Comparison of ENCODE assay signal across 17 cellular contexts in the genomic region with DNA sequence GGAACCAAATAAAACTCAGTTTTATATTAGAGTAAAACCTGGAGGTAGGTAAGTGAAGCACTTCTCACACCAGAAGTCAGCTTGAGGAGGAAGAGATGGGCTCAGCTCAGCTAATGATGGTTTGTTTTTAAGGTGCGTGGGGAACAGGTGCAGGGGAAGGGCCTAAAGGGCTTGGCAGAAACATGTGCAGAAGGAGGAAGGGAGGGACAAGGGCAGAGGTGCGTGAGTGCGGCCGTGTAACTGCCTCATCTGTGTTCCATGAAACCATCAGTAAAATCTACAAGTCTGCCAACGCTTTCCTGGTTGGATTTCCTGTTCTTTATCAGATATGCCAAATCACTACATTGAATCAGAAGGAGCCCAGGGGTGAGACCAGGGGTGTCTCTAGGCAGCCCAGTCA. TPM values are rescaled to one million over a fixed set of nuclear protein-coding genes. Genes with fewer than 3 reads are reported as not detected.
DNase-seq lines count a peak whose midpoint lies in the region; ATAC-seq and TF ChIP-seq lines count a peak whose summit lies in the region.
"Had no signal": no experiment of that assay in that cellular context is flagged by ENCODE, and none has a peak within 500 bp of the region (broad histone marks: within the 10 kb centered on the region; RNA-seq: fewer than 3 reads in every experiment).

No MANE protein-coding gene starts in this region.

- H3K4me1 ChIP-seq in osteoblast (ENCODE audit: insufficient read depth, low read length): peaks cover 25% of the 10 kb centered on the region

- no peak overlapping the region for H3K4me3 ChIP-seq in osteoblast (ENCODE audit: insufficient read depth, low read length)
- H3K4me3 ChIP-seq: cardiac muscle cell had no signal

- CTCF ChIA-PET in activated CD4-positive, alpha-beta T cell treated with anti-CD3 and anti-CD28 coated beads for 36 hours (lab: Charles Lee): interaction anchor here (2.0 kb wide), 1 partner anchor 14 kb away, joined by 4 read pairs; no protein-coding TSS in a partner anchor
- CTCF ChIA-PET in T-cell (lab: Charles Lee): interaction anchor here in 1 of 2 donors (1.1 to 1.6 kb wide), 3 partner anchors 25 to 379 kb away, joined by 3 to 7 read pairs (median 3); no protein-coding TSS in a partner anchor

- ATAC-seq in activated CD4-positive, alpha-beta T cell treated with anti-CD3 and anti-CD28 coated beads for 36 hours: peak; percentile 9
- ATAC-seq in T-cell (replicated peaks in 1 of 4): peak in 3 of 4 experiments; percentile 8 to 40 (median 25)
- no peak for ATAC-seq in effector memory CD8-positive, alpha-beta T cell (replicated peaks)
- ATAC-seq in stimulated activated effector memory CD8-positive, alpha-beta T cell treated with anti-CD3 and anti-CD28 coated beads, Interleukin-12 subunit alpha, Interleukin-12 subunit beta, amount 100 ng/mL, for 72 hours: peak; percentile 4
- no peak for ATAC-seq in GM18520 (IDR thresholded peaks at IDR 0.05; ENCODE audit: unreplicated experiment)
- ATAC-seq: left lobe of liver had no signal

- peak; percentile 31 for DNase-seq in activated CD4-positive, alpha-beta T cell treated with anti-CD3 and anti-CD28 coated beads for 36 hours
- no peak for DNase-seq in activated CD4-positive, alpha-beta T cell treated with anti-CD3 and anti-CD28 coated beads, Interleukin-2, amount 50 U/mL, for 4 hours
- no peak for DNase-seq in T-cell
- DNase-seq in effector memory CD8-positive, alpha-beta T cell: no peak
- no peak for DNase-seq in stimulated activated effector memory CD8-positive, alpha-beta T cell treated with anti-CD3 and anti-CD28 coated beads, Interleukin-12 subunit alpha, Interleukin-12 subunit beta, amount 100 ng/mL, for 72 hours (ENCODE audit: low spot score in 2 of 2)
- DNase-seq in activated CD4-positive, CD25-positive, alpha-beta regulatory T cell treated with anti-CD3 and anti-CD28 coated beads, Interleukin-2, amount 50 U/mL, for 72 hours: no peak
- DNase-seq in osteoblast (ENCODE audit: insufficient read length, low spot score, missing footprints): no peak
- DNase-seq: activated CD4-positive, alpha-beta T cell treated with anti-CD3 and anti-CD28 coated beads for 4 hours; NCI-H345; Right ventricle myocardium superior; substantia nigra; T-helper 9 cell had no signal

- H4K20me1 ChIP-seq in osteoblast (ENCODE audit: insufficient read depth, low read length): no peaks in the 10 kb centered on the region

- H3K4me3 Mint-ChIP-seq in activated CD4-positive, alpha-beta T cell treated with anti-CD3 and anti-CD28 coated beads for 36 hours: no peak overlapping the region
- H3K4me3 Mint-ChIP-seq in T-cell: peak overlapping the region in 1 of 3 donors; percentile 63
- H3K4me3 Mint-ChIP-seq in effector memory CD8-positive, alpha-beta T cell: peak overlapping the region; percentile 62 to 72
- H3K4me3 Mint-ChIP-seq in stimulated activated effector memory CD8-positive, alpha-beta T cell treated with anti-CD3 and anti-CD28 coated beads, Interleukin-12 subunit alpha, Interleukin-12 subunit beta, amount 100 ng/mL, for 72 hours: peak overlapping the region; percentile 67

- no peak for TF ChIP-seq CTCF in osteoblast (IDR thresholded peaks at IDR 0.05; ENCODE audit: extremely low read depth, low read depth, low read length)

- H2AFZ ChIP-seq in osteoblast (ENCODE audit: low read length): no peak overlapping the region

- H3K36me3 ChIP-seq in osteoblast (ENCODE audit: insufficient read depth, low read length): peaks cover 45% of the 10 kb centered on the region

- peaks cover 63% of the 10 kb centered on the region for H3K36me3 Mint-ChIP-seq in activated CD4-positive, alpha-beta T cell treated with anti-CD3 and anti-CD28 coated beads for 36 hours (ENCODE audit: low read depth)
- H3K36me3 Mint-ChIP-seq in T-cell: peaks cover 75% of the 10 kb centered on the region
- peaks cover 51% of the 10 kb centered on the region for H3K36me3 Mint-ChIP-seq in effector memory CD8-positive, alpha-beta T cell (ENCODE audit: insufficient read depth)
- peaks cover 83% of the 10 kb centered on the region for H3K36me3 Mint-ChIP-seq in stimulated activated effector memory CD8-positive, alpha-beta T cell treated with anti-CD3 and anti-CD28 coated beads, Interleukin-12 subunit alpha, Interleukin-12 subunit beta, amount 100 ng/mL, for 72 hours

- H3K27me3 ChIP-seq in osteoblast (ENCODE audit: insufficient read depth, low read length): no peaks in the 10 kb centered on the region
- H3K27me3 ChIP-seq: cardiac muscle cell had no signal

- POLR2A ChIA-PET in activated CD4-positive, alpha-beta T cell treated with anti-CD3 and anti-CD28 coated beads for 36 hours (lab: Charles Lee): no interaction called here
- POLR2A ChIA-PET in T-cell (lab: Charles Lee): interaction anchor here in 1 of 2 donors (0.6 to 1.1 kb wide), 2 partner anchors 14 to 20 kb away, joined by 3 to 6 read pairs; no protein-coding TSS in a partner anchor

- no peak overlapping the region for H3K4me2 ChIP-seq in osteoblast (ENCODE audit: insufficient read depth, low read length)

- H3K9me3 Mint-ChIP-seq in activated CD4-positive, alpha-beta T cell treated with anti-CD3 and anti-CD28 coated beads for 36 hours (ENCODE audit: low read depth): peaks cover 2% of the 10 kb centered on the region
- H3K9me3 Mint-ChIP-seq in T-cell: no peaks in the 10 kb centered on the region
- peaks cover 0 to 3% of the 10 kb centered on the region in 2 donors for H3K9me3 Mint-ChIP-seq in effector memory CD8-positive, alpha-beta T cell
- no peaks in the 10 kb centered on the region for H3K9me3 Mint-ChIP-seq in stimulated activated effector memory CD8-positive, alpha-beta T cell treated with anti-CD3 and anti-CD28 coated beads, Interleukin-12 subunit alpha, Interleukin-12 subunit beta, amount 100 ng/mL, for 72 hours

- no peaks in the 10 kb centered on the region for H3K79me2 ChIP-seq in osteoblast (ENCODE audit: insufficient read depth, low read length)

- H3K27ac ChIP-seq in osteoblast (ENCODE audit: low read depth, low read length): no peak overlapping the region
- H3K27ac ChIP-seq: cardiac muscle cell had no signal

- H3K9me3 ChIP-seq in osteoblast (ENCODE audit: low read depth, low read length): no peaks in the 10 kb centered on the region

- peaks cover 64% of the 10 kb centered on the region for H3K4me1 Mint-ChIP-seq in activated CD4-positive, alpha-beta T cell treated with anti-CD3 and anti-CD28 coated beads for 36 hours
- H3K4me1 Mint-ChIP-seq in T-cell: peaks cover 51 to 87% (median 83%) of the 10 kb centered on the region in 3 donors
- peaks cover 66 to 87% of the 10 kb centered on the region in 2 donors for H3K4me1 Mint-ChIP-seq in effector memory CD8-positive, alpha-beta T cell (ENCODE audit: low read depth in 2 of 2)
- H3K4me1 Mint-ChIP-seq in stimulated activated effector memory CD8-positive, alpha-beta T cell treated with anti-CD3 and anti-CD28 coated beads, Interleukin-12 subunit alpha, Interleukin-12 subunit beta, amount 100 ng/mL, for 72 hours: peaks cover 89% of the 10 kb centered on the region

- intact Hi-C loops in activated CD4-positive, alpha-beta T cell treated with anti-CD3 and anti-CD28 coated beads for 36 hours (cut with DNase I, micrococcal nuclease): loop anchor here (1.0 to 5.0 kb wide), 4 partner anchors 13 to 562 kb away; a partner anchor contains a TSS

- peak overlapping the region; percentile 39 for H3K27ac Mint-ChIP-seq in activated CD4-positive, alpha-beta T cell treated with anti-CD3 and anti-CD28 coated beads for 36 hours
- H3K27ac Mint-ChIP-seq in T-cell: peak overlapping the region; percentile 92 to 97
- H3K27ac Mint-ChIP-seq in effector memory CD8-positive, alpha-beta T cell: peak overlapping the region; percentile 93 to 95
- peak overlapping the region; percentile 87 for H3K27ac Mint-ChIP-seq in stimulated activated effector memory CD8-positive, alpha-beta T cell treated with anti-CD3 and anti-CD28 coated beads, Interleukin-12 subunit alpha, Interleukin-12 subunit beta, amount 100 ng/mL, for 72 hours

- peaks cover 2% of the 10 kb centered on the region for H3K27me3 Mint-ChIP-seq in activated CD4-positive, alpha-beta T cell treated with anti-CD3 and anti-CD28 coated beads for 36 hours
- H3K27me3 Mint-ChIP-seq in T-cell: no peaks in the 10 kb centered on the region
- no peaks in the 10 kb centered on the region for H3K27me3 Mint-ChIP-seq in effector memory CD8-positive, alpha-beta T cell

RNA-seq across cellular contexts. Expression of a gene that starts 19.9 kb away (rescaled TPM):
- 10 to 100 TPM in 1 of 2 experiments, 1 to 10 TPM in 1; 8.2 to 10.6 TPM for total RNA-seq in activated CD4-positive, alpha-beta T cell treated with anti-CD3 and anti-CD28 coated beads for 36 hours
- total RNA-seq in T-cell (10 to 100 TPM; 24.6 to 46.3 (median 35.0) TPM), osteoblast (22.7 and 25.0 TPM in 2 replicates)

RNA-seq across cellular contexts. Expression of a gene that starts 32.4 kb away (rescaled TPM):
- total RNA-seq in activated CD4-positive, alpha-beta T cell treated with anti-CD3 and anti-CD28 coated beads for 36 hours: under 1 TPM; 0.42 to 0.85 TPM
- total RNA-seq in T-cell (10 to 100 TPM in 1 of 5 donors, 1 to 10 TPM in 4; 2.0 to 14.7 (median 3.7) TPM), osteoblast (not detected in 2 replicates)
- total RNA-seq: A172, cardiac muscle cell, left lobe of liver had no signal

RNA-seq across cellular contexts. Expression of a gene that starts 51.6 kb away (rescaled TPM):
- total RNA-seq in activated CD4-positive, alpha-beta T cell treated with anti-CD3 and anti-CD28 coated beads for 36 hours: not detected
- total RNA-seq in T-cell (under 1 TPM in 2 of 5 donors, not detected in 3; 0.08 to 0.28 TPM), osteoblast (not detected in 2 replicates)
- total RNA-seq: A172, cardiac muscle cell, fibroblast of villous mesenchyme, left lobe of liver, Right ventricle myocardium superior had no signal

Comparison
In these comparisons a context has a peak if more than half of its experiments do, and no peak if none do; other contexts are left out.
1. ATAC-seq: peak in activated CD4-positive, alpha-beta T cell treated with anti-CD3 and anti-CD28 coated beads for 36 hours (single experiment), T-cell (3 of 4) and stimulated activated effector memory CD8-positive, alpha-beta T cell treated with anti-CD3 and anti-CD28 coated beads, Interleukin-12 subunit alpha, Interleukin-12 subunit beta, amount 100 ng/mL, for 72 hours (single experiment); none in effector memory CD8-positive, alpha-beta T cell (single experiment) and GM18520 (single experiment).
2. H3K27ac Mint-ChIP-seq: peak in every context shown above with its lines; median percentile 94 in T-cell; 94 in effector memory CD8-positive, alpha-beta T cell; 87 in stimulated activated effector memory CD8-positive, alpha-beta T cell treated with anti-CD3 and anti-CD28 coated beads, Interleukin-12 subunit alpha, Interleukin-12 subunit beta, amount 100 ng/mL, for 72 hours; 39 in activated CD4-positive, alpha-beta T cell treated with anti-CD3 and anti-CD28 coated beads for 36 hours.